In the genomic region with DNA sequence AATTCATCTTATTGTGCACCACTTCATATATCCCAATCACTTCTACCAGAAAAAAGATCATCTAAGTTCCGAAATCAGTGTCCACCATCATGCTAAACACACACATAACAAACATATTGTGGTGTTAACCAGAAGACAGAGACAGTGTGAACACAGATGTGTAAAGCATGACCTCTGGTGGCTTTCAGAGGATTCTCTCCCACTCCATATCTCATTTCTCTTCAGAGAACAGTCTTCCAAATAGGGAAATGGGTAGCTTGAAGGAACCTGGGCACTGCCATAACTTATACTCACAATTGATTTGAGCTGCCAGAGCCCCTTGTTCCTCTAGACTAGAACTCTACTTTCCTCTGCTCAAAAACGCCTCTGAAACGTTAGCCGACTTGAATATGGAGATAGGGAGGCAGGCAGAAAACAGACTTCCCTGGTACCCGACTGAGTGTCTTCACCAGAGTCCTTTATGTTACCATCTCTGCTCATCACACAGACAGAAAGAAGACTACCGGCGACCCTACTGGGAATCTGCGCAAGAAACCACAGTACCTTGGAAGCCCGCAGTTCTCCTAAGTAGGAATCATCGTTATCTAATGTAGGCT, we compare ENCODE assay signal across 8 cellular contexts. TPM values are rescaled to one million over a fixed set of nuclear protein-coding genes. Genes with fewer than 3 reads are reported as not detected.
DNase-seq lines count a peak whose midpoint lies in the region; ATAC-seq lines count a peak whose summit lies in the region.

No MANE protein-coding gene starts in this region.

- H3K36me3 Mint-ChIP-seq in activated CD4-positive, alpha-beta T cell treated with anti-CD3 and anti-CD28 coated beads, Interleukin-2, amount 10 ng/mL, durations not matched to agents 24 days and 14 days (ENCODE audit: low read depth): peaks cover 4% of the 10 kb centered on the region
- H3K36me3 Mint-ChIP-seq in T-cell: no peaks in the 10 kb centered on the region

- H3K4me1 ChIP-seq in rectal smooth muscle tissue (ENCODE audit: control insufficient read depth, insufficient read depth, low read length): peaks cover 12% of the 10 kb centered on the region

- H3K27me3 ChIP-seq in rectal smooth muscle tissue (ENCODE audit: control insufficient read depth, insufficient read depth, low read length): peaks cover 7% of the 10 kb centered on the region

- peak; percentile 43 for ATAC-seq in HG02938 (IDR thresholded peaks at IDR 0.05; ENCODE audit: unreplicated experiment)
- ATAC-seq in T-cell (replicated peaks in 1 of 4): peak in 1 of 4 experiments; percentile 21
- ATAC-seq in HG03025 (IDR thresholded peaks at IDR 0.05; ENCODE audit: low FRiP score, unreplicated experiment): no peak

- peak overlapping the region; percentile 26 for H3K9ac ChIP-seq in rectal smooth muscle tissue (ENCODE audit: low read length)

- intact Hi-C loops in activated CD4-positive, alpha-beta T cell treated with anti-CD3 and anti-CD28 coated beads, Interleukin-2, amount 10 ng/mL, durations not matched to agents 24 days and 14 days (cut with micrococcal nuclease): loop anchor here (1.0 to 10.0 kb wide), 9 partner anchors 12 to 417 kb away; partner anchors contain the start of genes ATXN7L2, PRPF38B, STXBP3 and TMEM167B

- peaks cover 22% of the 10 kb centered on the region for H3K27me3 Mint-ChIP-seq in activated CD4-positive, alpha-beta T cell treated with anti-CD3 and anti-CD28 coated beads, Interleukin-2, amount 10 ng/mL, durations not matched to agents 24 days and 14 days
- peaks cover 0 to 5% of the 10 kb centered on the region in 2 donors for H3K27me3 Mint-ChIP-seq in T-cell

- peaks cover 4% of the 10 kb centered on the region for H3K9me3 Mint-ChIP-seq in activated CD4-positive, alpha-beta T cell treated with anti-CD3 and anti-CD28 coated beads, Interleukin-2, amount 10 ng/mL, durations not matched to agents 24 days and 14 days
- no peaks in the 10 kb centered on the region for H3K9me3 Mint-ChIP-seq in T-cell

- CTCF ChIA-PET in T-cell (lab: Charles Lee): interaction anchor here (0.5 to 5.4 kb wide), 11 partner anchors 10 to 420 kb away, joined by 3 to 73 read pairs (median 4); partner anchors contain the start of genes PRPF38B (in 1 of the 2) and TMEM167B (in 1 of the 2)

- no peak overlapping the region for H3K27ac ChIP-seq in rectal smooth muscle tissue (ENCODE audit: low read depth, low read length)

- peak overlapping the region; percentile 89 for H3K27ac Mint-ChIP-seq in activated CD4-positive, alpha-beta T cell treated with anti-CD3 and anti-CD28 coated beads, Interleukin-2, amount 10 ng/mL, durations not matched to agents 24 days and 14 days
- peak overlapping the region; percentile 81 to 83 for H3K27ac Mint-ChIP-seq in T-cell

- peak; percentile 67 for DNase-seq in activated CD4-positive, alpha-beta T cell treated with anti-CD3 and anti-CD28 coated beads, Interleukin-2, amount 10 ng/mL, durations not matched to agents 24 days and 14 days
- DNase-seq in activated CD4-positive, alpha-beta T cell treated with anti-CD3 and anti-CD28 coated beads for 1 hour: no peak
- DNase-seq in T-cell (peak in 1 of 34 experiments; percentile 16), foreskin melanocyte (peak; percentile 59), activated gamma-delta T cell treated with Interleukin-2 at 50 U/mL for 16 hours (no peak)

- H3K4me3 ChIP-seq in rectal smooth muscle tissue (ENCODE audit: low read length): peak overlapping the region; percentile 52

- peaks cover 39% of the 10 kb centered on the region for H3K4me1 Mint-ChIP-seq in activated CD4-positive, alpha-beta T cell treated with anti-CD3 and anti-CD28 coated beads, Interleukin-2, amount 10 ng/mL, durations not matched to agents 24 days and 14 days
- H3K4me1 Mint-ChIP-seq in T-cell: peaks cover 28 to 32% (median 30%) of the 10 kb centered on the region in 3 donors

- no peaks in the 10 kb centered on the region for H3K36me3 ChIP-seq in rectal smooth muscle tissue (ENCODE audit: control insufficient read depth, insufficient read depth, low read length)

- POLR2A ChIA-PET in T-cell (lab: Charles Lee): interaction anchor here (0.6 to 1.2 kb wide), 3 partner anchors 11 to 84 kb away, joined by 3 to 6 read pairs (median 4); no protein-coding TSS in a partner anchor

- H3K4me3 Mint-ChIP-seq in activated CD4-positive, alpha-beta T cell treated with anti-CD3 and anti-CD28 coated beads, Interleukin-2, amount 10 ng/mL, durations not matched to agents 24 days and 14 days: peak overlapping the region; percentile 84
- peak overlapping the region in 2 of 3 donors; percentile 84 to 97 for H3K4me3 Mint-ChIP-seq in T-cell

RNA-seq across cellular contexts. Expression of gene ELAPOR1, which starts 1.8 kb away (rescaled TPM):
- 30.3 and 32.0 TPM in 2 replicates for total RNA-seq in activated CD4-positive, alpha-beta T cell treated with anti-CD3 and anti-CD28 coated beads, Interleukin-2, amount 10 ng/mL, durations not matched to agents 24 days and 14 days
- total RNA-seq in T-cell: 10 to 100 TPM in 4 of 5 donors, 1 to 10 TPM in 1; 8.1 to 21.4 (median 16.1) TPM

RNA-seq across cellular contexts. Expression of gene TMEM167B, which starts 21.6 kb away (rescaled TPM):
- 26.7 and 29.2 TPM in 2 replicates for total RNA-seq in activated CD4-positive, alpha-beta T cell treated with anti-CD3 and anti-CD28 coated beads, Interleukin-2, amount 10 ng/mL, durations not matched to agents 24 days and 14 days
- total RNA-seq in T-cell: 10 to 100 TPM; 33.2 to 55.1 (median 37.1) TPM

RNA-seq across cellular contexts. Expression of gene TAF13, which starts 36.4 kb away (rescaled TPM):
- 24.9 and 31.7 TPM in 2 replicates for total RNA-seq in activated CD4-positive, alpha-beta T cell treated with anti-CD3 and anti-CD28 coated beads, Interleukin-2, amount 10 ng/mL, durations not matched to agents 24 days and 14 days
- total RNA-seq in T-cell: 10 to 100 TPM in 2 of 5 donors, 1 to 10 TPM in 3; 8.7 to 19.4 (median 9.7) TPM

Comparison
In these comparisons a context has a peak if more than half of its experiments do, and no peak if none do; other contexts are left out.
1. DNase-seq: peak in activated CD4-positive, alpha-beta T cell treated with anti-CD3 and anti-CD28 coated beads, Interleukin-2, amount 10 ng/mL, durations not matched to agents 24 days and 14 days (single experiment) and foreskin melanocyte (single experiment); none in activated CD4-positive, alpha-beta T cell treated with anti-CD3 and anti-CD28 coated beads for 1 hour (single experiment) and activated gamma-delta T cell treated with Interleukin-2 at 50 U/mL for 16 hours (single experiment).